ENCODE assay signal across 13 cellular contexts in the genomic region with DNA sequence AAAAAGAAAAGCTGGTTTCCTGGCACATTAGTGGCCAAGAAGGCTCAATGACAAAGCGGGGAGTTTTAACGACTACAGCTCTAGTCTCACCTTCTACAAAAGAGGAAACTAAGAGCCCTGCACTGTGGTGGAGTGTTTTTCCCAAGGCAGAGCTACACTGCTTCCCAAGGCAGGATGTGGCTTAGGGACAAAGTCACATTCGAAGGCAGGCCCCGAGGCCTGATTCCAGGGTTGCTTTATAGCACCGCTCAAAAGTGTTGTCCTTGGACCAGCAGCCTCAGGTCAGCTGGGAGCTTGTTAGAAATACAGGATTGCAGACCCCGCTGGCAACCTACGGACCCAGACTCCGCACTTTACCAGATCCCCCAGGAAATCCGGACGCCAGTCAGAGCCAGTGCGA. TPM values are rescaled to one million over a fixed set of nuclear protein-coding genes. Genes with fewer than 3 reads are reported as not detected.
"Had no signal": no experiment of that assay in that cellular context is flagged by ENCODE, and none has a peak within 500 bp of the region (broad histone marks: within the 10 kb centered on the region; RNA-seq: fewer than 3 reads in every experiment).

No MANE protein-coding gene starts in this region.

- H3K36me3 ChIP-seq: left ventricle myocardium inferior, ovary, prostate gland, tibial artery had no signal

- H3K9me3 Mint-ChIP-seq: activated CD4-positive, alpha-beta T cell treated with anti-CD3 and anti-CD28 coated beads, Interleukin-2, amount 10 ng/mL, durations not matched to agents 7 days and 5 days; activated naive CD4-positive, alpha-beta T cell treated with anti-CD3 and anti-CD28 coated beads, Interleukin-2, amount 50 U/mL, for 24 hours; natural killer cell treated with Interleukin-12 subunit alpha and Interleukin-12 subunit beta and Interleukin-15 and Interleukin-18, amount 100 ng/mL, for 72 hours; stimulated activated naive CD8-positive, alpha-beta T cell treated with anti-CD3 and anti-CD28 coated beads, Interleukin-15, Interleukin-2, amounts not matched to agents 100 ng/mL and 50 ng/mL, for 24 hours; T-helper 1 cell treated with Interleukin-12 subunit alpha and Interleukin-12 subunit beta and Interleukin-4 antibody, amounts not matched to agents 30 μg/mL and 1 μg/mL, for 36 hours had no signal

- H3K4me3 Mint-ChIP-seq: activated CD4-positive, alpha-beta T cell treated with anti-CD3 and anti-CD28 coated beads, Interleukin-2, amount 10 ng/mL, durations not matched to agents 7 days and 5 days; activated CD8-positive, alpha-beta T cell treated with anti-CD3 and anti-CD28 coated beads, Interleukin-2, amount 10 ng/mL, durations not matched to agents 7 days and 5 days; activated naive CD4-positive, alpha-beta T cell treated with anti-CD3 and anti-CD28 coated beads, Interleukin-2, amount 50 U/mL, for 24 hours; natural killer cell treated with Interleukin-12 subunit alpha and Interleukin-12 subunit beta and Interleukin-15 and Interleukin-18, amount 100 ng/mL, for 72 hours; stimulated activated naive CD8-positive, alpha-beta T cell treated with anti-CD3 and anti-CD28 coated beads, Interleukin-15, Interleukin-2, amounts not matched to agents 100 ng/mL and 50 ng/mL, for 24 hours; T-helper 1 cell treated with Interleukin-12 subunit alpha and Interleukin-12 subunit beta and Interleukin-4 antibody, amounts not matched to agents 30 μg/mL and 1 μg/mL, for 36 hours had no signal

- H3K4me1 Mint-ChIP-seq: activated naive CD4-positive, alpha-beta T cell treated with anti-CD3 and anti-CD28 coated beads, Interleukin-2, amount 50 U/mL, for 24 hours had no signal

- H3K27ac Mint-ChIP-seq: activated CD4-positive, alpha-beta T cell treated with anti-CD3 and anti-CD28 coated beads, Interleukin-2, amount 10 ng/mL, durations not matched to agents 7 days and 5 days; activated CD8-positive, alpha-beta T cell treated with anti-CD3 and anti-CD28 coated beads, Interleukin-2, amount 10 ng/mL, durations not matched to agents 7 days and 5 days; activated naive CD4-positive, alpha-beta T cell treated with anti-CD3 and anti-CD28 coated beads, Interleukin-2, amount 50 U/mL, for 24 hours; natural killer cell treated with Interleukin-12 subunit alpha and Interleukin-12 subunit beta and Interleukin-15 and Interleukin-18, amount 100 ng/mL, for 72 hours; stimulated activated naive CD8-positive, alpha-beta T cell treated with anti-CD3 and anti-CD28 coated beads, Interleukin-15, Interleukin-2, amounts not matched to agents 100 ng/mL and 50 ng/mL, for 24 hours; T-helper 1 cell treated with Interleukin-12 subunit alpha and Interleukin-12 subunit beta and Interleukin-4 antibody, amounts not matched to agents 30 μg/mL and 1 μg/mL, for 36 hours had no signal

- H3K4me3 ChIP-seq: body of pancreas, left ventricle myocardium inferior, ovary, prostate gland, tibial artery had no signal

- H3K27me3 ChIP-seq: body of pancreas, foreskin keratinocyte, ovary, tibial artery had no signal

- H3K4me1 ChIP-seq: body of pancreas, foreskin keratinocyte, left ventricle myocardium inferior, prostate gland, tibial artery had no signal

- H3K36me3 Mint-ChIP-seq: activated naive CD4-positive, alpha-beta T cell treated with anti-CD3 and anti-CD28 coated beads, Interleukin-2, amount 50 U/mL, for 24 hours; natural killer cell treated with Interleukin-12 subunit alpha and Interleukin-12 subunit beta and Interleukin-15 and Interleukin-18, amount 100 ng/mL, for 72 hours had no signal

- H3K27ac ChIP-seq: body of pancreas, foreskin keratinocyte, left ventricle myocardium inferior, ovary, prostate gland, tibial artery had no signal

- DNase-seq: foreskin keratinocyte had no signal

- H3K9me3 ChIP-seq: body of pancreas, left ventricle myocardium inferior, ovary, prostate gland, tibial artery had no signal

RNA-seq across cellular contexts. Expression of a gene that starts 23.8 kb away (rescaled TPM):
- total RNA-seq: activated CD4-positive, alpha-beta T cell treated with anti-CD3 and anti-CD28 coated beads, Interleukin-2, amount 10 ng/mL, durations not matched to agents 7 days and 5 days; activated CD8-positive, alpha-beta T cell treated with anti-CD3 and anti-CD28 coated beads, Interleukin-2, amount 10 ng/mL, durations not matched to agents 7 days and 5 days; body of pancreas; left ventricle myocardium inferior; lung microvascular endothelial cell; natural killer cell treated with Interleukin-12 subunit alpha and Interleukin-12 subunit beta and Interleukin-15 and Interleukin-18, amount 100 ng/mL, for 72 hours had no signal
